Comparison of ENCODE assay signal across 1 cellular context in genomic region chr5:142499591-142500384, GRCh38.
TF ChIP-seq lines count a peak whose summit lies in the region.

No MANE protein-coding gene starts in this region.

TF ChIP-seq in HepG2, 621 proteins besides CTCF, POLR2A, EP300 and RAD21 (continued from another document and continues in another):
- TF ChIP-seq ZNF512 (CRISPR knock-in tag; IDR thresholded peaks at IDR 0.05) (no peak), ZNF24 (IDR thresholded peaks at IDR 0.05) (no peak), ZNF160 (CRISPR knock-in tag; IDR thresholded peaks at IDR 0.05) (no peak), ATM (IDR thresholded peaks at IDR 0.05; ENCODE audit: borderline replicate concordance) (no peak), ZNF367 (CRISPR knock-in tag; IDR thresholded peaks at IDR 0.05; ENCODE audit: borderline replicate concordance) (no peak), NFIB (CRISPR knock-in tag; IDR thresholded peaks at IDR 0.05; ENCODE audit: borderline replicate concordance) (no peak), NR1H2 (CRISPR knock-in tag; IDR thresholded peaks at IDR 0.05; ENCODE audit: borderline replicate concordance, low read depth) (no peak), HOXA7 (CRISPR knock-in tag; IDR thresholded peaks at IDR 0.05) (no peak), ZBTB7A (CRISPR knock-in tag; IDR thresholded peaks at IDR 0.05) (no peak), SRSF4 (IDR thresholded peaks at IDR 0.05; ENCODE audit: low read depth, low read length, poor library complexity, severe bottlenecking) (no peak), ZBTB43 (CRISPR knock-in tag; conservative IDR thresholded peaks at IDR 0.05) (no peak), SKI (IDR thresholded peaks at IDR 0.05; ENCODE audit: partially characterized antibody) (no peak), NR2F2 (IDR thresholded peaks at IDR 0.05; ENCODE audit: borderline replicate concordance, low read depth) (no peak), ZMYM3 (CRISPR knock-in tag; IDR thresholded peaks at IDR 0.05) (no peak; the same call in 1 of the 2 replicates), PAWR (CRISPR knock-in tag; IDR thresholded peaks at IDR 0.05; ENCODE audit: borderline replicate concordance) (no peak), CHD2 (IDR thresholded peaks at IDR 0.05; ENCODE audit: low read depth, low read length) (no peak), ZNF350 (CRISPR knock-in tag; IDR thresholded peaks at IDR 0.05; ENCODE audit: borderline replicate concordance, low read depth) (no peak), ZNF292 (CRISPR knock-in tag; IDR thresholded peaks at IDR 0.05; ENCODE audit: borderline replicate concordance, low read depth) (peak; percentile 71; the same call in 1 of the 2 replicates), TAF1 (CRISPR knock-in tag; IDR thresholded peaks at IDR 0.05) (no peak), TGIF2 (CRISPR knock-in tag; IDR thresholded peaks at IDR 0.05) (no peak)
- TF ChIP-seq, protein P1, sequence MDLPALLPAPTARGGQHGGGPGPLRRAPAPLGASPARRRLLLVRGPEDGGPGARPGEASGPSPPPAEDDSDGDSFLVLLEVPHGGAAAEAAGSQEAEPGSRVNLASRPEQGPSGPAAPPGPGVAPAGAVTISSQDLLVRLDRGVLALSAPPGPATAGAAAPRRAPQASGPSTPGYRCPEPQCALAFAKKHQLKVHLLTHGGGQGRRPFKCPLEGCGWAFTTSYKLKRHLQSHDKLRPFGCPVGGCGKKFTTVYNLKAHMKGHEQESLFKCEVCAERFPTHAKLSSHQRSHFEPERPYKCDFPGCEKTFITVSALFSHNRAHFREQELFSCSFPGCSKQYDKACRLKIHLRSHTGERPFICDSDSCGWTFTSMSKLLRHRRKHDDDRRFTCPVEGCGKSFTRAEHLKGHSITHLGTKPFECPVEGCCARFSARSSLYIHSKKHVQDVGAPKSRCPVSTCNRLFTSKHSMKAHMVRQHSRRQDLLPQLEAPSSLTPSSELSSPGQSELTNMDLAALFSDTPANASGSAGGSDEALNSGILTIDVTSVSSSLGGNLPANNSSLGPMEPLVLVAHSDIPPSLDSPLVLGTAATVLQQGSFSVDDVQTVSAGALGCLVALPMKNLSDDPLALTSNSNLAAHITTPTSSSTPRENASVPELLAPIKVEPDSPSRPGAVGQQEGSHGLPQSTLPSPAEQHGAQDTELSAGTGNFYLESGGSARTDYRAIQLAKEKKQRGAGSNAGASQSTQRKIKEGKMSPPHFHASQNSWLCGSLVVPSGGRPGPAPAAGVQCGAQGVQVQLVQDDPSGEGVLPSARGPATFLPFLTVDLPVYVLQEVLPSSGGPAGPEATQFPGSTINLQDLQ (CRISPR knock-in tag; IDR thresholded peaks at IDR 0.05): no peak
- TF ChIP-seq, protein P2, sequence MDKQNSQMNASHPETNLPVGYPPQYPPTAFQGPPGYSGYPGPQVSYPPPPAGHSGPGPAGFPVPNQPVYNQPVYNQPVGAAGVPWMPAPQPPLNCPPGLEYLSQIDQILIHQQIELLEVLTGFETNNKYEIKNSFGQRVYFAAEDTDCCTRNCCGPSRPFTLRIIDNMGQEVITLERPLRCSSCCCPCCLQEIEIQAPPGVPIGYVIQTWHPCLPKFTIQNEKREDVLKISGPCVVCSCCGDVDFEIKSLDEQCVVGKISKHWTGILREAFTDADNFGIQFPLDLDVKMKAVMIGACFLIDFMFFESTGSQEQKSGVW (CRISPR knock-in tag; IDR thresholded peaks at IDR 0.05; ENCODE audit: borderline replicate concordance): no peak
- TF ChIP-seq, protein P3, sequence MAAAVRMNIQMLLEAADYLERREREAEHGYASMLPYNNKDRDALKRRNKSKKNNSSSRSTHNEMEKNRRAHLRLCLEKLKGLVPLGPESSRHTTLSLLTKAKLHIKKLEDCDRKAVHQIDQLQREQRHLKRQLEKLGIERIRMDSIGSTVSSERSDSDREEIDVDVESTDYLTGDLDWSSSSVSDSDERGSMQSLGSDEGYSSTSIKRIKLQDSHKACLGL (CRISPR knock-in tag; IDR thresholded peaks at IDR 0.05): no peak
- TF ChIP-seq, protein P4, sequence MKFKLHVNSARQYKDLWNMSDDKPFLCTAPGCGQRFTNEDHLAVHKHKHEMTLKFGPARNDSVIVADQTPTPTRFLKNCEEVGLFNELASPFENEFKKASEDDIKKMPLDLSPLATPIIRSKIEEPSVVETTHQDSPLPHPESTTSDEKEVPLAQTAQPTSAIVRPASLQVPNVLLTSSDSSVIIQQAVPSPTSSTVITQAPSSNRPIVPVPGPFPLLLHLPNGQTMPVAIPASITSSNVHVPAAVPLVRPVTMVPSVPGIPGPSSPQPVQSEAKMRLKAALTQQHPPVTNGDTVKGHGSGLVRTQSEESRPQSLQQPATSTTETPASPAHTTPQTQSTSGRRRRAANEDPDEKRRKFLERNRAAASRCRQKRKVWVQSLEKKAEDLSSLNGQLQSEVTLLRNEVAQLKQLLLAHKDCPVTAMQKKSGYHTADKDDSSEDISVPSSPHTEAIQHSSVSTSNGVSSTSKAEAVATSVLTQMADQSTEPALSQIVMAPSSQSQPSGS (CRISPR knock-in tag; IDR thresholded peaks at IDR 0.05): no peak
- TF ChIP-seq, protein P5, sequence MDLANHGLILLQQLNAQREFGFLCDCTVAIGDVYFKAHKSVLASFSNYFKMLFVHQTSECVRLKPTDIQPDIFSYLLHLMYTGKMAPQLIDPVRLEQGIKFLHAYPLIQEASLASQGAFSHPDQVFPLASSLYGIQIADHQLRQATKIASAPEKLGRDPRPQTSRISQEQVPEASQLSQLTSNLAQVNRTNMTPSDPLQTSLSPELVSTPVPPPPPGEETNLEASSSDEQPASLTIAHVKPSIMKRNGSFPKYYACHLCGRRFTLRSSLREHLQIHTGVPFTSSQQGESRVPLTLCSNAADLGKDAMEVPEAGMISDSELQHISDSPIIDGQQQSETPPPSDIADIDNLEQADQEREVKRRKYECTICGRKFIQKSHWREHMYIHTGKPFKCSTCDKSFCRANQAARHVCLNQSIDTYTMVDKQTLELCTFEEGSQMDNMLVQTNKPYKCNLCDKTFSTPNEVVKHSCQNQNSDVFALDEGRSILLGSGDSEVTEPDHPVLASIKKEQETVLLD (CRISPR knock-in tag; IDR thresholded peaks at IDR 0.05; ENCODE audit: low read depth): no peak
- TF ChIP-seq, protein P6, sequence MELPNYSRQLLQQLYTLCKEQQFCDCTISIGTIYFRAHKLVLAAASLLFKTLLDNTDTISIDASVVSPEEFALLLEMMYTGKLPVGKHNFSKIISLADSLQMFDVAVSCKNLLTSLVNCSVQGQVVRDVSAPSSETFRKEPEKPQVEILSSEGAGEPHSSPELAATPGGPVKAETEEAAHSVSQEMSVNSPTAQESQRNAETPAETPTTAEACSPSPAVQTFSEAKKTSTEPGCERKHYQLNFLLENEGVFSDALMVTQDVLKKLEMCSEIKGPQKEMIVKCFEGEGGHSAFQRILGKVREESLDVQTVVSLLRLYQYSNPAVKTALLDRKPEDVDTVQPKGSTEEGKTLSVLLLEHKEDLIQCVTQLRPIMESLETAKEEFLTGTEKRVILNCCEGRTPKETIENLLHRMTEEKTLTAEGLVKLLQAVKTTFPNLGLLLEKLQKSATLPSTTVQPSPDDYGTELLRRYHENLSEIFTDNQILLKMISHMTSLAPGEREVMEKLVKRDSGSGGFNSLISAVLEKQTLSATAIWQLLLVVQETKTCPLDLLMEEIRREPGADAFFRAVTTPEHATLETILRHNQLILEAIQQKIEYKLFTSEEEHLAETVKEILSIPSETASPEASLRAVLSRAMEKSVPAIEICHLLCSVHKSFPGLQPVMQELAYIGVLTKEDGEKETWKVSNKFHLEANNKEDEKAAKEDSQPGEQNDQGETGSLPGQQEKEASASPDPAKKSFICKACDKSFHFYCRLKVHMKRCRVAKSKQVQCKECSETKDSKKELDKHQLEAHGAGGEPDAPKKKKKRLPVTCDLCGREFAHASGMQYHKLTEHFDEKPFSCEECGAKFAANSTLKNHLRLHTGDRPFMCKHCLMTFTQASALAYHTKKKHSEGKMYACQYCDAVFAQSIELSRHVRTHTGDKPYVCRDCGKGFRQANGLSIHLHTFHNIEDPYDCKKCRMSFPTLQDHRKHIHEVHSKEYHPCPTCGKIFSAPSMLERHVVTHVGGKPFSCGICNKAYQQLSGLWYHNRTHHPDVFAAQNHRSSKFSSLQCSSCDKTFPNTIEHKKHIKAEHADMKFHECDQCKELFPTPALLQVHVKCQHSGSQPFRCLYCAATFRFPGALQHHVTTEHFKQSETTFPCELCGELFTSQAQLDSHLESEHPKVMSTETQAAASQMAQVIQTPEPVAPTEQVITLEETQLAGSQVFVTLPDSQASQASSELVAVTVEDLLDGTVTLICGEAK (IDR thresholded peaks at IDR 0.05): no peak
- TF ChIP-seq, protein P6 (CRISPR knock-in tag; IDR thresholded peaks at IDR 0.05): no peak
- TF ChIP-seq, protein P7, sequence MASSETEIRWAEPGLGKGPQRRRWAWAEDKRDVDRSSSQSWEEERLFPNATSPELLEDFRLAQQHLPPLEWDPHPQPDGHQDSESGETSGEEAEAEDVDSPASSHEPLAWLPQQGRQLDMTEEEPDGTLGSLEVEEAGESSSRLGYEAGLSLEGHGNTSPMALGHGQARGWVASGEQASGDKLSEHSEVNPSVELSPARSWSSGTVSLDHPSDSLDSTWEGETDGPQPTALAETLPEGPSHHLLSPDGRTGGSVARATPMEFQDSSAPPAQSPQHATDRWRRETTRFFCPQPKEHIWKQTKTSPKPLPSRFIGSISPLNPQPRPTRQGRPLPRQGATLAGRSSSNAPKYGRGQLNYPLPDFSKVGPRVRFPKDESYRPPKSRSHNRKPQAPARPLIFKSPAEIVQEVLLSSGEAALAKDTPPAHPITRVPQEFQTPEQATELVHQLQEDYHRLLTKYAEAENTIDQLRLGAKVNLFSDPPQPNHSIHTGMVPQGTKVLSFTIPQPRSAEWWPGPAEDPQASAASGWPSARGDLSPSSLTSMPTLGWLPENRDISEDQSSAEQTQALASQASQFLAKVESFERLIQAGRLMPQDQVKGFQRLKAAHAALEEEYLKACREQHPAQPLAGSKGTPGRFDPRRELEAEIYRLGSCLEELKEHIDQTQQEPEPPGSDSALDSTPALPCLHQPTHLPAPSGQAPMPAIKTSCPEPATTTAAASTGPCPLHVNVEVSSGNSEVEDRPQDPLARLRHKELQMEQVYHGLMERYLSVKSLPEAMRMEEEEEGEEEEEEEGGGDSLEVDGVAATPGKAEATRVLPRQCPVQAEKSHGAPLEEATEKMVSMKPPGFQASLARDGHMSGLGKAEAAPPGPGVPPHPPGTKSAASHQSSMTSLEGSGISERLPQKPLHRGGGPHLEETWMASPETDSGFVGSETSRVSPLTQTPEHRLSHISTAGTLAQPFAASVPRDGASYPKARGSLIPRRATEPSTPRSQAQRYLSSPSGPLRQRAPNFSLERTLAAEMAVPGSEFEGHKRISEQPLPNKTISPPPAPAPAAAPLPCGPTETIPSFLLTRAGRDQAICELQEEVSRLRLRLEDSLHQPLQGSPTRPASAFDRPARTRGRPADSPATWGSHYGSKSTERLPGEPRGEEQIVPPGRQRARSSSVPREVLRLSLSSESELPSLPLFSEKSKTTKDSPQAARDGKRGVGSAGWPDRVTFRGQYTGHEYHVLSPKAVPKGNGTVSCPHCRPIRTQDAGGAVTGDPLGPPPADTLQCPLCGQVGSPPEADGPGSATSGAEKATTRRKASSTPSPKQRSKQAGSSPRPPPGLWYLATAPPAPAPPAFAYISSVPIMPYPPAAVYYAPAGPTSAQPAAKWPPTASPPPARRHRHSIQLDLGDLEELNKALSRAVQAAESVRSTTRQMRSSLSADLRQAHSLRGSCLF (CRISPR knock-in tag; IDR thresholded peaks at IDR 0.05; ENCODE audit: borderline replicate concordance): no peak
